8 cellular contexts compared by ENCODE assay signal in genomic region chr11:62621567-62622470, GRCh38. TPM values are rescaled to one million over a fixed set of nuclear protein-coding genes. Genes with fewer than 3 reads are reported as not detected.
DNase-seq lines count a peak whose midpoint lies in the region; ATAC-seq and TF ChIP-seq lines count a peak whose summit lies in the region.

Gene B3GAT3, minus strand, starts transcription at chr11:62621986. Its CDS starts 39 bp downstream, at chr11:62621947.

- peak within 1 kb of the TSS; percentile 96 for H3K27ac Mint-ChIP-seq in activated CD4-positive, alpha-beta memory T cell treated with anti-CD3 and anti-CD28 coated beads for 36 hours

- H3K4me1 Mint-ChIP-seq in activated CD4-positive, alpha-beta memory T cell treated with anti-CD3 and anti-CD28 coated beads for 36 hours (ENCODE audit: low read depth) = peaks cover 22% of the 10 kb centered on the region

- TF ChIP-seq CTCF in dorsolateral prefrontal cortex (IDR thresholded peaks at IDR 0.05 in 54 of 56, conservative IDR thresholded peaks at IDR 0.05 in 2 of 56; ENCODE audit: low read depth in 1 of 56, partially characterized antibody in 56 of 56) = peak in 39 of 56 donors; percentile 3 to 66 (median 35)
- peak in 1 of 4 donors; percentile 8 for TF ChIP-seq CTCF in right lobe of liver (IDR thresholded peaks at IDR 0.05)

- H3K27me3 ChIP-seq in dorsolateral prefrontal cortex (no peaks in the 10 kb centered on the region), right lobe of liver (no peaks in the 10 kb centered on the region)

- no peaks in the 10 kb centered on the region for H3K9me3 ChIP-seq in right lobe of liver

- DNase-seq in CD1c-positive myeloid dendritic cell (ENCODE audit: extremely low spot score) (peak; percentile 98), NCI-H82 treated with DMSO at 0.1 percent for 48 hours (lab: John Stamatoyannopoulos, UW; ENCODE audit: unreplicated experiment) (peak; percentile 87), dorsolateral prefrontal cortex (peak; percentile 96 to 99 (median 98)), right lobe of liver (peak; percentile 99)
- peak; percentile 98 for DNase-seq in activated CD4-positive, alpha-beta memory T cell treated with anti-CD3 and anti-CD28 coated beads for 36 hours
- peak; percentile 94 to 98 for DNase-seq in stimulated activated CD4-positive, alpha-beta T cell treated with anti-CD3 and anti-CD28 coated beads, Interleukin-4, amount 100 ng/mL, for 4 hours

- H3K36me3 ChIP-seq in right lobe of liver = peaks cover 0 to 19% (median 9%) of the 10 kb centered on the region in 4 donors

- intact Hi-C loops in activated CD4-positive, alpha-beta memory T cell treated with anti-CD3 and anti-CD28 coated beads for 36 hours (cut with micrococcal nuclease) = loop anchor here (1.0 to 2.0 kb wide), 7 partner anchors 9 to 259 kb away; partner anchors contain the start of genes C11orf98, CSKMT, GANAB and ROM1
- intact Hi-C loops in dorsolateral prefrontal cortex (cut with DNase I) = loop anchor here (1.0 kb wide), 2 partner anchors 24 to 31 kb away; partner anchors contain the start of genes GANAB (in 1 of the 2) and TUT1 (in 1 of the 2)
- intact Hi-C loops in right lobe of liver (cut with DNase I) = no loop called here

- H3K27me3 Mint-ChIP-seq in activated CD4-positive, alpha-beta memory T cell treated with anti-CD3 and anti-CD28 coated beads for 36 hours = no peaks in the 10 kb centered on the region

- CTCF ChIA-PET in activated CD4-positive, alpha-beta memory T cell treated with anti-CD3 and anti-CD28 coated beads for 36 hours (lab: Charles Lee) = interaction anchor here (0.7 to 3.0 kb wide), 14 partner anchors 9 to 197 kb away, joined by 3 to 31 read pairs (median 4); partner anchors contain the start of genes C11orf98, CSKMT, EEF1G and EML3

- H3K4me1 ChIP-seq in right lobe of liver = peaks cover 0 to 8% (median 4%) of the 10 kb centered on the region in 4 donors

- peak; percentile 91 for TF ChIP-seq POLR2A in right lobe of liver (IDR thresholded peaks at IDR 0.05)

- POLR2A ChIA-PET in activated CD4-positive, alpha-beta memory T cell treated with anti-CD3 and anti-CD28 coated beads for 36 hours (lab: Charles Lee) = interaction anchor here (0.6 to 3.8 kb wide), 19 partner anchors 9 to 234 kb away, joined by 3 to 30 read pairs (median 4); partner anchors contain the start of genes C11orf98, CSKMT, EEF1G and EML3

- peak within 1 kb of the TSS; percentile 53 to 97 (median 90) for H3K27ac ChIP-seq in dorsolateral prefrontal cortex
- peak within 1 kb of the TSS; percentile 60 to 76 (median 61) for H3K27ac ChIP-seq in right lobe of liver

- peak; percentile 88 for ATAC-seq in GM19438 (IDR thresholded peaks at IDR 0.05; ENCODE audit: low read depth, unreplicated experiment)
- peak; percentile 51 for ATAC-seq in HG03575 (IDR thresholded peaks at IDR 0.05; ENCODE audit: extremely low read depth, insufficient number of reproducible peaks, low FRiP score, unreplicated experiment)
- ATAC-seq in right lobe of liver = peak; percentile 97 to 99 (median 98)

- WGBS in right lobe of liver (ENCODE audit: insufficient coverage, low coverage, low lambda C conversion rate, missing lambda C conversion rate) = 1% methylated on average over 9 of the region's 77 CpGs

- H3K4me3 ChIP-seq in dorsolateral prefrontal cortex = peak within 1 kb of the TSS; percentile 59 to 96 (median 82)
- peak within 1 kb of the TSS; percentile 74 to 90 (median 76) for H3K4me3 ChIP-seq in right lobe of liver

- peak within 1 kb of the TSS; percentile 97 for H3K4me3 Mint-ChIP-seq in activated CD4-positive, alpha-beta memory T cell treated with anti-CD3 and anti-CD28 coated beads for 36 hours

- H3K9me3 Mint-ChIP-seq in activated CD4-positive, alpha-beta memory T cell treated with anti-CD3 and anti-CD28 coated beads for 36 hours = no peaks in the 10 kb centered on the region

- H3K36me3 Mint-ChIP-seq in activated CD4-positive, alpha-beta memory T cell treated with anti-CD3 and anti-CD28 coated beads for 36 hours = peaks cover 22% of the 10 kb centered on the region

RNA-seq across cellular contexts. Expression of gene B3GAT3, which starts in this region (rescaled TPM):
- total RNA-seq in activated CD4-positive, alpha-beta memory T cell treated with anti-CD3 and anti-CD28 coated beads for 36 hours = 10 to 100 TPM; 67.0 to 70.4 TPM
- 10 to 100 TPM; 52.5 to 99.7 (median 70.4) TPM for total RNA-seq in dorsolateral prefrontal cortex
- 10 to 100 TPM; 17.1 to 32.8 (median 23.4) TPM for total RNA-seq in right lobe of liver

Comparison
In these comparisons a context has a peak if more than half of its experiments do, and no peak if none do; other contexts are left out.
1. Peak in every context shown above with its lines: DNase-seq, ATAC-seq, H3K4me3 ChIP-seq and H3K27ac ChIP-seq.
2. intact Hi-C loops: an anchor here in activated CD4-positive, alpha-beta memory T cell treated with anti-CD3 and anti-CD28 coated beads for 36 hours (1.0 to 2.0 kb wide) and dorsolateral prefrontal cortex (1.0 kb wide); none called in right lobe of liver.